Comparison of ENCODE assay signal across 15 cellular contexts in genomic region chr4:98517444-98518021, GRCh38.
DNase-seq lines count a peak whose midpoint lies in the region; ATAC-seq and TF ChIP-seq lines count a peak whose summit lies in the region.
"Had no signal": no experiment of that assay in that cellular context is flagged by ENCODE, and none has a peak within 500 bp of the region (broad histone marks: within the 10 kb centered on the region; RNA-seq: fewer than 3 reads in every experiment).

No MANE protein-coding gene starts in this region.

- no peak overlapping the region for H3K18ac ChIP-seq in mesendoderm (ENCODE audit: low read length)

- H3K4me1 ChIP-seq in mesendoderm (ENCODE audit: control insufficient read depth, low read depth, low read length) = peaks cover 2% of the 10 kb centered on the region

- H3K23ac ChIP-seq in mesendoderm (ENCODE audit: low read length) = no peak overlapping the region

- H3K4me3 ChIP-seq in choroid plexus epithelial cell (ENCODE audit: low read depth, low read length) = no peak overlapping the region
- H3K4me3 ChIP-seq in mesendoderm (ENCODE audit: low read length) = no peak overlapping the region

- no peak overlapping the region for H2BK15ac ChIP-seq in mesendoderm (replicated peaks; ENCODE audit: low read depth)

- no peak overlapping the region for H3K4ac ChIP-seq in mesendoderm (ENCODE audit: low read depth, low read length)

- no peak overlapping the region for H2BK120ac ChIP-seq in mesendoderm (ENCODE audit: low read depth, low read length)

- peak; percentile 42 for DNase-seq in T-helper 2 cell treated with Interferon-gamma antibody and Interleukin-4, amounts not matched to agents 5 μg/mL and 100 μg/mL, for 36 hours (ENCODE audit: low spot score)
- DNase-seq in T-helper 2 cell = no peak
- DNase-seq in NCI-H69 (lab: John Stamatoyannopoulos, UW) = peak; percentile 71
- peak; percentile 57 for DNase-seq in choroid plexus epithelial cell (ENCODE audit: low read depth)
- no peak for DNase-seq in nephron progenitor cell
- no peak for DNase-seq in mesendoderm
- no peak for DNase-seq in occipital lobe (lab: John Stamatoyannopoulos, UW)
- DNase-seq: 8988T; effector CD8-positive, alpha-beta T cell; naive B cell; NCI-H1048; NCI-H2171 treated with DMSO at 0.1 percent for 48 hours had no signal

- WGBS in mesendoderm (ENCODE audit: extremely low coverage, insufficient coverage, low lambda C conversion rate) = no CpG with 5 or more reads among the region's 2 CpGs

- no peak overlapping the region for H3K56ac ChIP-seq in mesendoderm (ENCODE audit: low read length)

- no peaks in the 10 kb centered on the region for H3K79me1 ChIP-seq in mesendoderm (ENCODE audit: low read length)

- no peak overlapping the region for H3K4me3 Mint-ChIP-seq in T-helper 2 cell treated with Interferon-gamma antibody and Interleukin-4, amounts not matched to agents 5 μg/mL and 100 μg/mL, for 36 hours
- no peak overlapping the region for H3K4me3 Mint-ChIP-seq in nephron progenitor cell

- no peak overlapping the region for H4K5ac ChIP-seq in mesendoderm (ENCODE audit: low read length)

- H3K4me2 ChIP-seq in mesendoderm (ENCODE audit: low read length) = no peak overlapping the region

- no peaks in the 10 kb centered on the region for H3K27me3 ChIP-seq in mesendoderm (ENCODE audit: insufficient read depth, low read length, poor library complexity)

- no peak overlapping the region for H4K8ac ChIP-seq in mesendoderm (ENCODE audit: low read depth, low read length)

- no peaks in the 10 kb centered on the region for H3K79me2 ChIP-seq in mesendoderm (ENCODE audit: control insufficient read depth, insufficient read depth, low read length)

- no peak overlapping the region for H3K27ac ChIP-seq in mesendoderm (ENCODE audit: low read depth, low read length)

- H3K4me1 Mint-ChIP-seq in T-helper 2 cell treated with Interferon-gamma antibody and Interleukin-4, amounts not matched to agents 5 μg/mL and 100 μg/mL, for 36 hours (ENCODE audit: low read depth) = peaks cover 58% of the 10 kb centered on the region
- H3K4me1 Mint-ChIP-seq in nephron progenitor cell = peaks cover 87% of the 10 kb centered on the region

- no peak overlapping the region for H2AK5ac ChIP-seq in mesendoderm (ENCODE audit: low read length)

- TF ChIP-seq CTCF in choroid plexus epithelial cell (conservative IDR thresholded peaks at IDR 0.05; ENCODE audit: low read depth, low read length) (no peak), nephron progenitor cell (IDR thresholded peaks at IDR 0.05) (no peak)

- no peak overlapping the region for H2BK5ac ChIP-seq in mesendoderm (ENCODE audit: low read length)

- H3K27ac Mint-ChIP-seq in T-helper 2 cell treated with Interferon-gamma antibody and Interleukin-4, amounts not matched to agents 5 μg/mL and 100 μg/mL, for 36 hours = no peak overlapping the region
- peak overlapping the region; percentile 24 for H3K27ac Mint-ChIP-seq in nephron progenitor cell

- peaks cover 15% of the 10 kb centered on the region for H3K36me3 Mint-ChIP-seq in T-helper 2 cell treated with Interferon-gamma antibody and Interleukin-4, amounts not matched to agents 5 μg/mL and 100 μg/mL, for 36 hours (ENCODE audit: low read depth)
- peaks cover 22% of the 10 kb centered on the region for H3K36me3 Mint-ChIP-seq in nephron progenitor cell (ENCODE audit: low read depth)

- H3K27me3 Mint-ChIP-seq in T-helper 2 cell treated with Interferon-gamma antibody and Interleukin-4, amounts not matched to agents 5 μg/mL and 100 μg/mL, for 36 hours (ENCODE audit: low read depth) = no peaks in the 10 kb centered on the region
- no peaks in the 10 kb centered on the region for H3K27me3 Mint-ChIP-seq in nephron progenitor cell (ENCODE audit: low read depth, poor library complexity)
- H3K27me3 Mint-ChIP-seq: naive B cell had no signal

- no peaks in the 10 kb centered on the region for H3K36me3 ChIP-seq in mesendoderm (ENCODE audit: control insufficient read depth, insufficient read depth, low read length)

- ATAC-seq in GM19328 (IDR thresholded peaks at IDR 0.05; ENCODE audit: unreplicated experiment) = no peak
- ATAC-seq: activated CD4-positive, CD25-positive, alpha-beta regulatory T cell treated with anti-CD3 and anti-CD28 coated beads, Interleukin-2, amount 50 U/mL, for 24 hours; sciatic nerve had no signal

- no peaks in the 10 kb centered on the region for H3K9me3 Mint-ChIP-seq in T-helper 2 cell treated with Interferon-gamma antibody and Interleukin-4, amounts not matched to agents 5 μg/mL and 100 μg/mL, for 36 hours
- H3K9me3 Mint-ChIP-seq in nephron progenitor cell = peaks cover 14% of the 10 kb centered on the region

- no peak overlapping the region for H3K9ac ChIP-seq in mesendoderm (ENCODE audit: low read length)

Comparison
In these comparisons a context has a peak if more than half of its experiments do, and no peak if none do; other contexts are left out.
1. DNase-seq: peak in T-helper 2 cell treated with Interferon-gamma antibody and Interleukin-4, amounts not matched to agents 5 μg/mL and 100 μg/mL, for 36 hours (single experiment), NCI-H69 (single experiment) and choroid plexus epithelial cell (single experiment); none in T-helper 2 cell (0 of 5), nephron progenitor cell (single experiment), mesendoderm (single experiment) and occipital lobe (single experiment).